Comparison of ENCODE assay signal across 9 cellular contexts in genomic region chr16:25635449-25635848, GRCh38. TPM values are rescaled to one million over a fixed set of nuclear protein-coding genes. Genes with fewer than 3 reads are reported as not detected.
"Had no signal": no experiment of that assay in that cellular context is flagged by ENCODE, and none has a peak within 500 bp of the region (broad histone marks: within the 10 kb centered on the region; RNA-seq: fewer than 3 reads in every experiment).

No MANE protein-coding gene starts in this region.

- DNase-seq: GDM1, GF-D8 had no signal

- ATAC-seq: GM12878 had no signal

- FAIRE-seq: G401.6, GM12878, GM12891, GM12892, GM18507, GM19239 had no signal

- H3K4me3 ChIP-seq: GM12878 had no signal

RNA-seq across cellular contexts. Expression of gene HS3ST4, which starts 56.3 kb away (rescaled TPM):
- total RNA-seq: G401, GM12878 had no signal
